9 cellular contexts compared by ENCODE assay signal in genomic region chr3:184379375-184380209, GRCh38. TPM values are rescaled to one million over a fixed set of nuclear protein-coding genes. Genes with fewer than 3 reads are reported as not detected.
A peak's percentile ranks its signal among the peaks of the same experiment; 100 is the strongest.
DNase-seq lines count a peak whose midpoint lies in the region; ATAC-seq and TF ChIP-seq lines count a peak whose summit lies in the region.
"Had no signal": no experiment of that assay in that cellular context is flagged by ENCODE, and none has a peak within 500 bp of the region (broad histone marks: within the 10 kb centered on the region; RNA-seq: fewer than 3 reads in every experiment).

Gene CHRD, plus strand, starts transcription at chr3:184380054. Its CDS starts 265 bp downstream, at chr3:184380319.

- TF ChIP-seq CTCF in ascending aorta (IDR thresholded peaks at IDR 0.05), result no peak

- ATAC-seq in GM21576 (IDR thresholded peaks at IDR 0.05; ENCODE audit: unreplicated experiment), result no peak
- ATAC-seq in GM19395 (IDR thresholded peaks at IDR 0.05; ENCODE audit: unreplicated experiment), result no peak

- H3K27ac ChIP-seq in HUES48 (ENCODE audit: low read depth, low read length) (no peak within 1 kb of the TSS), ascending aorta (peak within 1 kb of the TSS; percentile 36 to 69), skeletal muscle tissue (ENCODE audit: low read depth, low read length) (peak within 1 kb of the TSS; percentile 88)

- H3K4me1 ChIP-seq in HUES48 (ENCODE audit: control insufficient read depth, insufficient read depth, low read length) (peaks cover 29% of the 10 kb centered on the region), ascending aorta (peaks cover 0 to 11% of the 10 kb centered on the region in 2 donors), skeletal muscle tissue (ENCODE audit: control insufficient read depth in 3 of 3, insufficient read depth in 3 of 3, low read length in 3 of 3) (peaks cover 35 to 42% (median 40%) of the 10 kb centered on the region in 3 donors)

- peaks cover 8 to 26% (median 23%) of the 10 kb centered on the region in 3 donors for H3K27me3 Mint-ChIP-seq in immature natural killer cell (ENCODE audit: low read depth in 3 of 3)

- no peaks in the 10 kb centered on the region for H3K9me3 Mint-ChIP-seq in immature natural killer cell

- H3K36me3 ChIP-seq in HUES48 (ENCODE audit: control insufficient read depth, insufficient read depth, low read length) (no peaks in the 10 kb centered on the region), ascending aorta (no peaks in the 10 kb centered on the region), skeletal muscle tissue (ENCODE audit: control insufficient read depth in 3 of 3, insufficient read depth in 3 of 3, low read length in 3 of 3) (peaks cover 3 to 17% (median 7%) of the 10 kb centered on the region in 3 donors)

- no peaks in the 10 kb centered on the region for H3K9me3 ChIP-seq in HUES48 (ENCODE audit: control insufficient read depth, insufficient read depth, low read length)
- no peaks in the 10 kb centered on the region for H3K9me3 ChIP-seq in ascending aorta
- H3K9me3 ChIP-seq in skeletal muscle tissue (ENCODE audit: control insufficient read depth in 3 of 3, low read length in 3 of 3), result no peaks in the 10 kb centered on the region

- intact Hi-C loops in ascending aorta (cut with DNase I), result no loop called here

- H3K4me3 ChIP-seq in HUES48 (ENCODE audit: low read depth, low read length) (peak within 1 kb of the TSS; percentile 60), ascending aorta (peak within 1 kb of the TSS; percentile 75 to 77), skeletal muscle tissue (ENCODE audit: low read length in 3 of 3) (peak within 1 kb of the TSS; percentile 61 to 73 (median 69))

- H3K9ac ChIP-seq in HUES48 (ENCODE audit: low read depth, low read length) (no peak within 1 kb of the TSS), skeletal muscle tissue (ENCODE audit: low read depth in 1 of 3, low read length in 3 of 3) (peak within 1 kb of the TSS; percentile 69 to 84 (median 77))

- H3K27ac Mint-ChIP-seq in immature natural killer cell, result no peak within 1 kb of the TSS

- peaks cover 78% of the 10 kb centered on the region for H3K27me3 ChIP-seq in HUES48 (ENCODE audit: control insufficient read depth, insufficient read depth, low read length)
- H3K27me3 ChIP-seq in ascending aorta, result no peaks in the 10 kb centered on the region
- peaks cover 0 to 19% (median 9%) of the 10 kb centered on the region in 3 donors for H3K27me3 ChIP-seq in skeletal muscle tissue (ENCODE audit: control insufficient read depth in 3 of 3, insufficient read depth in 3 of 3, low read length in 3 of 3)

- DNase-seq in ascending aorta (ENCODE audit: low spot score in 2 of 2) (no peak), immature natural killer cell (no peak), NCI-H1694 treated with DMSO at 0.1 percent for 48 hours (lab: John Stamatoyannopoulos, UW) (no peak), MV-4-11 (lab: John Stamatoyannopoulos, UW) (no peak)

- peak within 1 kb of the TSS; percentile 67 to 78 (median 74) for H3K4me3 Mint-ChIP-seq in immature natural killer cell

- peaks cover 5 to 6% of the 10 kb centered on the region in 2 donors for H3K4me1 Mint-ChIP-seq in immature natural killer cell

- H3K36me3 Mint-ChIP-seq in immature natural killer cell, result no peaks in the 10 kb centered on the region

RNA-seq across cellular contexts. Expression of gene CHRD, which starts in this region (rescaled TPM):
- total RNA-seq in ascending aorta (172 TPM), skeletal muscle tissue (14.1 TPM)
- polyA plus RNA-seq in immature natural killer cell, result not detected
- total RNA-seq: RPMI7951 had no signal

Comparison
In these comparisons a context has a peak if more than half of its experiments do, and no peak if none do; other contexts are left out.
1. RNA of gene CHRD (total RNA-seq): 172 TPM in ascending aorta (single experiment); 14.1 TPM in skeletal muscle tissue (single experiment); every median in the first group is over 10 times any median in the second.
2. Peak in every context shown above with its lines, with median percentiles within 50 percentile points of each other: H3K4me3 ChIP-seq.